In genomic region chr1:155968670-155969069, GRCh38 we compare ENCODE assay signal across 9 cellular contexts.
DNase-seq lines count a peak whose midpoint lies in the region; ATAC-seq and TF ChIP-seq lines count a peak whose summit lies in the region.
"Had no signal": no experiment of that assay in that cellular context is flagged by ENCODE, and none has a peak within 500 bp of the region (broad histone marks: within the 10 kb centered on the region; RNA-seq: fewer than 3 reads in every experiment).

No MANE protein-coding gene starts in this region.

- H3K36me3 ChIP-seq in BLaER1 treated with 17β-estradiol and CSF1 and Interleukin-3, amounts not matched to agents 10 nM and 100 nM: peaks cover 74 to 88% (median 82%) of the 10 kb centered on the region in 11 experiments

- H3K9me3 ChIP-seq in BLaER1 treated with 17β-estradiol and CSF1 and Interleukin-3, amounts not matched to agents 10 nM and 100 nM (replicated peaks in 1 of 11): no peaks in the 10 kb centered on the region

- peaks cover 94 to 99% (median 97%) of the 10 kb centered on the region in 10 experiments for H3K4me1 ChIP-seq in BLaER1 treated with 17β-estradiol and CSF1 and Interleukin-3, amounts not matched to agents 10 nM and 100 nM

- peak overlapping the region; percentile 92 to 100 (median 100) for H3K4me2 ChIP-seq in BLaER1 treated with 17β-estradiol and CSF1 and Interleukin-3, amounts not matched to agents 10 nM and 100 nM

- H3K27ac ChIP-seq in BLaER1 treated with 17β-estradiol and CSF1 and Interleukin-3, amounts not matched to agents 10 nM and 100 nM: peak overlapping the region; percentile 72 to 100 (median 87); a peak in 21 of 22 replicates
- peak overlapping the region; percentile 13 for H3K27ac ChIP-seq in epithelial cell of prostate

- TF ChIP-seq CTCF in nephron progenitor cell (IDR thresholded peaks at IDR 0.05): no peak

- no peaks in the 10 kb centered on the region for H3K9me3 Mint-ChIP-seq in nephron progenitor cell

- H3K27me3 Mint-ChIP-seq in nephron progenitor cell (ENCODE audit: low read depth, poor library complexity): no peaks in the 10 kb centered on the region

- H3K4me3 Mint-ChIP-seq in nephron progenitor cell: peak overlapping the region; percentile 52

- DNase-seq in NCI-H524 (lab: John Stamatoyannopoulos, UW) (peak; percentile 94 to 95), epithelial cell of prostate (ENCODE audit: low read depth, low spot score) (no peak), nephron progenitor cell (no peak), NCI-H510A (lab: John Stamatoyannopoulos, UW) (no peak), cortex of kidney (lab: John Stamatoyannopoulos, UW) (no peak)
- no peak for DNase-seq in central memory CD4-positive, alpha-beta T cell
- DNase-seq: SIG-M5 had no signal

- H4K20me1 ChIP-seq in BLaER1 treated with 17β-estradiol and CSF1 and Interleukin-3, amounts not matched to agents 10 nM and 100 nM: peaks cover 79 to 97% (median 93%) of the 10 kb centered on the region in 11 experiments

- H3K9ac ChIP-seq in BLaER1 treated with 17β-estradiol and CSF1 and Interleukin-3, amounts not matched to agents 10 nM and 100 nM: peak overlapping the region; percentile 71 to 99 (median 76); a peak in 21 of 22 replicates

- peaks cover 29% of the 10 kb centered on the region for H3K36me3 Mint-ChIP-seq in nephron progenitor cell (ENCODE audit: low read depth)

- peak overlapping the region; percentile 96 for H3K27ac Mint-ChIP-seq in nephron progenitor cell

- peak overlapping the region; percentile 31 to 64 (median 50); a peak in 16 of 20 replicates for H3K4me3 ChIP-seq in BLaER1 treated with 17β-estradiol and CSF1 and Interleukin-3, amounts not matched to agents 10 nM and 100 nM

- no peaks in the 10 kb centered on the region for H3K27me3 ChIP-seq in BLaER1 treated with 17β-estradiol and CSF1 and Interleukin-3, amounts not matched to agents 10 nM and 100 nM

- no peak for ATAC-seq in GM21619 (IDR thresholded peaks at IDR 0.05; ENCODE audit: unreplicated experiment)

- H3K4me1 Mint-ChIP-seq in nephron progenitor cell: peaks cover 87% of the 10 kb centered on the region

Comparison
In these comparisons a context has a peak if more than half of its experiments do, and no peak if none do; other contexts are left out.
1. DNase-seq: peak in NCI-H524 (2 of 2); none in epithelial cell of prostate (single experiment), nephron progenitor cell (single experiment), central memory CD4-positive, alpha-beta T cell (single experiment), NCI-H510A (single experiment) and cortex of kidney (single experiment).